ENCODE assay signal across 24 cellular contexts in the genomic region with DNA sequence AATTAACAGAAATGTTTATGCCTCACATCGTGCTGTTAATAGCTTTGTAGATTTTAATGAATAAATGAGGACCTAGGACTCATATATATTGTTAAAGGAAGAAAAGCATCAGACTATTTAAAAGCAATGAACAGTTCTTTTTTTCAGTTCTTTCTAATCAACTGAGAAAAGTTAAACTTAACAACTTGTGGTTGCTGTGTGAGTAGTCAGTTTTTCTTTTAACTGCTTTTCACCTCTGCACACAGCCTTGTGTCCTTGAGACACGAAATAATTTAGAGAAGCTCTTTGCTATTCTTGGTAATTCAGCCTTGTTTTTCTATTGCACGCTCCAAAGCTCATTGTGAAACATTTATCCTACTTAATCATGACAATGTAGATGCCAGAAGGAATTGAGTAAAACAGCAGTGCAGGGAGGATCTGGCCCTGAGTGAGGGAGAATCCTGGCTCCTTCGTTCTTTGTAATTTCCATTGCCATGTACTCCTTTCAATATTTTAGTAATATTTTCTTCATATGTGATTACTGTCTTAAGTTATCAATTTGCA.
DNase-seq lines count a peak whose midpoint lies in the region; ATAC-seq, FAIRE-seq and TF ChIP-seq lines count a peak whose summit lies in the region.
"Had no signal": no experiment of that assay in that cellular context is flagged by ENCODE, and none has a peak within 500 bp of the region (broad histone marks: within the 10 kb centered on the region; RNA-seq: fewer than 3 reads in every experiment).

No MANE protein-coding gene starts in this region.

- no peaks in the 10 kb centered on the region; the same call in 1 of the 2 replicates for H3K27me3 Mint-ChIP-seq in WTC11 (ENCODE audit: low read depth)
- H3K27me3 Mint-ChIP-seq: central memory CD8-positive, alpha-beta T cell had no signal

- H3F3A ChIP-seq in DOHH2 (ENCODE audit: control insufficient read depth, insufficient read depth): no peaks in the 10 kb centered on the region

- H3K4me1 ChIP-seq in DOHH2 (ENCODE audit: control insufficient read depth, low read length): peaks cover 34% of the 10 kb centered on the region
- H3K4me1 ChIP-seq: right atrium auricular region had no signal

- H3K27ac ChIP-seq in DOHH2 (ENCODE audit: low read depth, low read length): no peak overlapping the region
- H3K27ac ChIP-seq: C4-2B, right atrium auricular region, RWPE1, VCaP had no signal

- no peaks in the 10 kb centered on the region for H3K9me3 ChIP-seq in DOHH2 (ENCODE audit: control insufficient read depth, insufficient read depth, low read length)
- H3K9me3 ChIP-seq: right atrium auricular region had no signal

- no peak for ATAC-seq in WTC11
- ATAC-seq: activated CD8-positive, alpha-beta T cell treated with anti-CD3 and anti-CD28 coated beads, Interleukin-2, amount 10 ng/mL, durations not matched to agents 7 days and 5 days had no signal

- no peak overlapping the region; the same call in 1 of the 2 replicates for H3K4me3 ChIP-seq in DOHH2 (ENCODE audit: low read length)
- H3K4me3 ChIP-seq: right atrium auricular region had no signal

- no peaks in the 10 kb centered on the region for H3K9me2 ChIP-seq in DOHH2 (replicated peaks; ENCODE audit: control insufficient read depth, low read length)

- peak overlapping the region; percentile 28 for H3K4me2 ChIP-seq in DOHH2 (ENCODE audit: low read length)

- TF ChIP-seq CTCF in DOHH2 (IDR thresholded peaks at IDR 0.05; ENCODE audit: low read depth, low read length, poor library complexity, severe bottlenecking): no peak
- no peak for TF ChIP-seq CTCF in WTC11 (IDR thresholded peaks at IDR 0.05)

- peaks cover 64% of the 10 kb centered on the region for H3K4me1 Mint-ChIP-seq in WTC11
- H3K4me1 Mint-ChIP-seq: central memory CD8-positive, alpha-beta T cell had no signal

- no peak overlapping the region for H3K4me3 Mint-ChIP-seq in WTC11
- H3K4me3 Mint-ChIP-seq: activated CD8-positive, alpha-beta T cell treated with anti-CD3 and anti-CD28 coated beads, Interleukin-2, amount 10 ng/mL, durations not matched to agents 7 days and 5 days; activated T-helper 1 cell treated with anti-CD3 and anti-CD28 coated beads, Interleukin-12 subunit alpha, Interleukin-12 subunit beta, Interleukin-2, Interleukin-4 antibody, amounts not matched to agents 30 ng/mL and 10 ng/mL and 1 ng/mL, durations not matched to agents 14 hours and 24 hours and 36 hours; central memory CD8-positive, alpha-beta T cell had no signal

- no peaks in the 10 kb centered on the region for H4K20me1 ChIP-seq in DOHH2 (ENCODE audit: control insufficient read depth, insufficient read depth, low read depth, low read length)

- DNase-seq in H54 (ENCODE audit: insufficient read length, low spot score) (no peak), WTC11 (ENCODE audit: low spot score) (no peak), left kidney (ENCODE audit: low read depth, low spot score) (peak; percentile 89), GOT3 (lab: John Stamatoyannopoulos, UW) (no peak), cortex of kidney (lab: John Stamatoyannopoulos, UW) (no peak), NCI-H187 treated with DMSO at 0.1 percent for 48 hours (lab: John Stamatoyannopoulos, UW) (no peak), hypothalamus (lab: John Stamatoyannopoulos, UW) (no peak)
- DNase-seq: activated CD8-positive, alpha-beta T cell treated with anti-CD3 and anti-CD28 coated beads, Interleukin-2, amount 10 ng/mL, durations not matched to agents 7 days and 5 days; DMS53; HCEC 1CT; IMR-90; NCI-H1930; NCI-H524 treated with DMSO at 0.1 percent for 48 hours; stimulated activated CD4-positive, alpha-beta T cell treated with anti-CD3 and anti-CD28 coated beads, Interleukin-1b, Interleukin-23, amount 100 ng/mL, for 48 hours had no signal

- CTCF ChIA-PET in WTC11 (lab: Charles Lee): interaction anchor here (1.3 kb wide), 1 partner anchor 463 kb away, joined by 3 read pairs; no protein-coding TSS in a partner anchor

- peak overlapping the region; percentile 52; the same call in 1 of the 2 replicates for H3K27ac Mint-ChIP-seq in WTC11
- H3K27ac Mint-ChIP-seq: activated CD8-positive, alpha-beta T cell treated with anti-CD3 and anti-CD28 coated beads, Interleukin-2, amount 10 ng/mL, durations not matched to agents 7 days and 5 days; activated T-helper 1 cell treated with anti-CD3 and anti-CD28 coated beads, Interleukin-12 subunit alpha, Interleukin-12 subunit beta, Interleukin-2, Interleukin-4 antibody, amounts not matched to agents 30 ng/mL and 10 ng/mL and 1 ng/mL, durations not matched to agents 14 hours and 24 hours and 36 hours had no signal

- POLR2A ChIA-PET in WTC11 (lab: Charles Lee): no interaction called here

- no peaks in the 10 kb centered on the region for H3K36me3 ChIP-seq in DOHH2 (ENCODE audit: control insufficient read depth, low read length)
- H3K36me3 ChIP-seq: right atrium auricular region had no signal

- peak; percentile 50 for FAIRE-seq in H54 (lab: Jason Lieb, UNC)
- FAIRE-seq: A204.1, frontal cortex, urothelium cell line had no signal

- no peaks in the 10 kb centered on the region for H3K9me3 Mint-ChIP-seq in WTC11
- H3K9me3 Mint-ChIP-seq: activated T-helper 1 cell treated with anti-CD3 and anti-CD28 coated beads, Interleukin-12 subunit alpha, Interleukin-12 subunit beta, Interleukin-2, Interleukin-4 antibody, amounts not matched to agents 30 ng/mL and 10 ng/mL and 1 ng/mL, durations not matched to agents 14 hours and 24 hours and 36 hours had no signal

- no peaks in the 10 kb centered on the region for H3K79me2 ChIP-seq in DOHH2 (ENCODE audit: control insufficient read depth, low read length)

- no peaks in the 10 kb centered on the region for H3K36me3 Mint-ChIP-seq in WTC11

- no peak for TF ChIP-seq POLR2A in H54 (IDR thresholded peaks at IDR 0.05; ENCODE audit: low read depth, low read length)

- H3K27me3 ChIP-seq in DOHH2 (ENCODE audit: control insufficient read depth, low read length): no peaks in the 10 kb centered on the region
- H3K27me3 ChIP-seq: right atrium auricular region had no signal

TF ChIP-seq in WTC11, 78 proteins besides CTCF, POLR2A, EP300 and RAD21 (continues in another document):
- TF ChIP-seq OVOL2 (CRISPR knock-in tag; IDR thresholded peaks at IDR 0.05; ENCODE audit: borderline replicate concordance): no peak
- TF ChIP-seq, protein P1, sequence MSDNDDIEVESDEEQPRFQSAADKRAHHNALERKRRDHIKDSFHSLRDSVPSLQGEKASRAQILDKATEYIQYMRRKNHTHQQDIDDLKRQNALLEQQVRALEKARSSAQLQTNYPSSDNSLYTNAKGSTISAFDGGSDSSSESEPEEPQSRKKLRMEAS (CRISPR knock-in tag; IDR thresholded peaks at IDR 0.05): no peak
- TF ChIP-seq, protein P2, sequence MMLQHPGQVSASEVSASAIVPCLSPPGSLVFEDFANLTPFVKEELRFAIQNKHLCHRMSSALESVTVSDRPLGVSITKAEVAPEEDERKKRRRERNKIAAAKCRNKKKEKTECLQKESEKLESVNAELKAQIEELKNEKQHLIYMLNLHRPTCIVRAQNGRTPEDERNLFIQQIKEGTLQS (CRISPR knock-in tag; conservative IDR thresholded peaks at IDR 0.05): no peak
- TF ChIP-seq, protein P3, sequence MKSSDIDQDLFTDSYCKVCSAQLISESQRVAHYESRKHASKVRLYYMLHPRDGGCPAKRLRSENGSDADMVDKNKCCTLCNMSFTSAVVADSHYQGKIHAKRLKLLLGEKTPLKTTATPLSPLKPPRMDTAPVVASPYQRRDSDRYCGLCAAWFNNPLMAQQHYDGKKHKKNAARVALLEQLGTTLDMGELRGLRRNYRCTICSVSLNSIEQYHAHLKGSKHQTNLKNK (CRISPR knock-in tag; IDR thresholded peaks at IDR 0.05): no peak
- TF ChIP-seq ZNF121 (CRISPR knock-in tag; IDR thresholded peaks at IDR 0.05): no peak
- TF ChIP-seq NFYB (CRISPR knock-in tag; conservative IDR thresholded peaks at IDR 0.05; ENCODE audit: low read depth): no peak
- TF ChIP-seq TEAD4 (CRISPR knock-in tag; IDR thresholded peaks at IDR 0.05): no peak
- TF ChIP-seq, protein P4, sequence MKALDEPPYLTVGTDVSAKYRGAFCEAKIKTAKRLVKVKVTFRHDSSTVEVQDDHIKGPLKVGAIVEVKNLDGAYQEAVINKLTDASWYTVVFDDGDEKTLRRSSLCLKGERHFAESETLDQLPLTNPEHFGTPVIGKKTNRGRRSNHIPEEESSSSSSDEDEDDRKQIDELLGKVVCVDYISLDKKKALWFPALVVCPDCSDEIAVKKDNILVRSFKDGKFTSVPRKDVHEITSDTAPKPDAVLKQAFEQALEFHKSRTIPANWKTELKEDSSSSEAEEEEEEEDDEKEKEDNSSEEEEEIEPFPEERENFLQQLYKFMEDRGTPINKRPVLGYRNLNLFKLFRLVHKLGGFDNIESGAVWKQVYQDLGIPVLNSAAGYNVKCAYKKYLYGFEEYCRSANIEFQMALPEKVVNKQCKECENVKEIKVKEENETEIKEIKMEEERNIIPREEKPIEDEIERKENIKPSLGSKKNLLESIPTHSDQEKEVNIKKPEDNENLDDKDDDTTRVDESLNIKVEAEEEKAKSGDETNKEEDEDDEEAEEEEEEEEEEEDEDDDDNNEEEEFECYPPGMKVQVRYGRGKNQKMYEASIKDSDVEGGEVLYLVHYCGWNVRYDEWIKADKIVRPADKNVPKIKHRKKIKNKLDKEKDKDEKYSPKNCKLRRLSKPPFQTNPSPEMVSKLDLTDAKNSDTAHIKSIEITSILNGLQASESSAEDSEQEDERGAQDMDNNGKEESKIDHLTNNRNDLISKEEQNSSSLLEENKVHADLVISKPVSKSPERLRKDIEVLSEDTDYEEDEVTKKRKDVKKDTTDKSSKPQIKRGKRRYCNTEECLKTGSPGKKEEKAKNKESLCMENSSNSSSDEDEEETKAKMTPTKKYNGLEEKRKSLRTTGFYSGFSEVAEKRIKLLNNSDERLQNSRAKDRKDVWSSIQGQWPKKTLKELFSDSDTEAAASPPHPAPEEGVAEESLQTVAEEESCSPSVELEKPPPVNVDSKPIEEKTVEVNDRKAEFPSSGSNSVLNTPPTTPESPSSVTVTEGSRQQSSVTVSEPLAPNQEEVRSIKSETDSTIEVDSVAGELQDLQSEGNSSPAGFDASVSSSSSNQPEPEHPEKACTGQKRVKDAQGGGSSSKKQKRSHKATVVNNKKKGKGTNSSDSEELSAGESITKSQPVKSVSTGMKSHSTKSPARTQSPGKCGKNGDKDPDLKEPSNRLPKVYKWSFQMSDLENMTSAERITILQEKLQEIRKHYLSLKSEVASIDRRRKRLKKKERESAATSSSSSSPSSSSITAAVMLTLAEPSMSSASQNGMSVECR (CRISPR knock-in tag; IDR thresholded peaks at IDR 0.05; ENCODE audit: borderline replicate concordance): no peak
- TF ChIP-seq, protein P5, sequence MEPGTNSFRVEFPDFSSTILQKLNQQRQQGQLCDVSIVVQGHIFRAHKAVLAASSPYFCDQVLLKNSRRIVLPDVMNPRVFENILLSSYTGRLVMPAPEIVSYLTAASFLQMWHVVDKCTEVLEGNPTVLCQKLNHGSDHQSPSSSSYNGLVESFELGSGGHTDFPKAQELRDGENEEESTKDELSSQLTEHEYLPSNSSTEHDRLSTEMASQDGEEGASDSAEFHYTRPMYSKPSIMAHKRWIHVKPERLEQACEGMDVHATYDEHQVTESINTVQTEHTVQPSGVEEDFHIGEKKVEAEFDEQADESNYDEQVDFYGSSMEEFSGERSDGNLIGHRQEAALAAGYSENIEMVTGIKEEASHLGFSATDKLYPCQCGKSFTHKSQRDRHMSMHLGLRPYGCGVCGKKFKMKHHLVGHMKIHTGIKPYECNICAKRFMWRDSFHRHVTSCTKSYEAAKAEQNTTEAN (CRISPR knock-in tag; IDR thresholded peaks at IDR 0.05): no peak
